8 cellular contexts compared by ENCODE assay signal in genomic region chr2:102736174-102736606, GRCh38. TPM values are rescaled to one million over a fixed set of nuclear protein-coding genes. Genes with fewer than 3 reads are reported as not detected.
DNase-seq lines count a peak whose midpoint lies in the region; ATAC-seq, FAIRE-seq and TF ChIP-seq lines count a peak whose summit lies in the region.

No MANE protein-coding gene starts in this region.

- H3K36me3 ChIP-seq in ACC112 (ENCODE audit: insufficient read depth, low read length), result no peaks in the 10 kb centered on the region
- H3K36me3 ChIP-seq in neuronal stem cell (replicated peaks in 1 of 2; ENCODE audit: control insufficient read depth in 2 of 2, insufficient read depth in 2 of 2, low read length in 2 of 2), result peaks cover 5 to 11% of the 10 kb centered on the region in 2 donors

- peak; percentile 46 for ATAC-seq in HG02763 (IDR thresholded peaks at IDR 0.05; ENCODE audit: unreplicated experiment)
- peak; percentile 75 for ATAC-seq in foreskin keratinocyte

- no peak for TF ChIP-seq CTCF in foreskin keratinocyte (conservative IDR thresholded peaks at IDR 0.05)

- no peak overlapping the region for H2BK12ac ChIP-seq in neuronal stem cell (ENCODE audit: low read length)

- peaks cover 2% of the 10 kb centered on the region for H3K79me1 ChIP-seq in neuronal stem cell (ENCODE audit: low read depth, low read length)

- no CpG with 5 or more reads among the region's 16 CpGs for WGBS in neuronal stem cell (ENCODE audit: extremely low coverage in 2 of 2, insufficient read length in 2 of 2, insufficient replicate concordance in 1 of 2), 2 donors

- peak; percentile 51 for FAIRE-seq in GM12892 (lab: Jason Lieb, UNC)

- no peaks in the 10 kb centered on the region for H3K27me3 ChIP-seq in ACC112 (ENCODE audit: insufficient read depth, low read length)
- no peaks in the 10 kb centered on the region for H3K27me3 ChIP-seq in foreskin keratinocyte
- no peaks in the 10 kb centered on the region for H3K27me3 ChIP-seq in neuronal stem cell (ENCODE audit: control insufficient read depth in 3 of 3, insufficient read depth in 3 of 3, low read depth in 1 of 3, low read length in 3 of 3)

- no peak overlapping the region for H2BK120ac ChIP-seq in neuronal stem cell (ENCODE audit: low read depth, low read length)

- peaks cover 22% of the 10 kb centered on the region for H3K4me1 Mint-ChIP-seq in activated CD4-positive, alpha-beta T cell treated with anti-CD3 and anti-CD28 coated beads, Interleukin-2, amount 10 ng/mL, durations not matched to agents 24 days and 14 days

- H2AFZ ChIP-seq in ACC112 (ENCODE audit: low read length, unreplicated experiment) (peak overlapping the region; percentile 99), neuronal stem cell (ENCODE audit: low read length) (peak overlapping the region; percentile 87)

- H3K4me2 ChIP-seq in neuronal stem cell (ENCODE audit: insufficient read depth, low read length, poor library complexity, severe bottlenecking), result peak overlapping the region; percentile 78

- H3K36me3 Mint-ChIP-seq in activated CD4-positive, alpha-beta T cell treated with anti-CD3 and anti-CD28 coated beads, Interleukin-2, amount 10 ng/mL, durations not matched to agents 24 days and 14 days (ENCODE audit: low read depth), result peaks cover 5% of the 10 kb centered on the region

- H3K79me2 ChIP-seq in ACC112 (ENCODE audit: control insufficient read depth, insufficient read depth, low read length, unreplicated experiment), result peaks cover 14% of the 10 kb centered on the region

- H3K27ac Mint-ChIP-seq in activated CD4-positive, alpha-beta T cell treated with anti-CD3 and anti-CD28 coated beads, Interleukin-2, amount 10 ng/mL, durations not matched to agents 24 days and 14 days, result peak overlapping the region; percentile 89

- intact Hi-C loops in activated CD4-positive, alpha-beta T cell treated with anti-CD3 and anti-CD28 coated beads, Interleukin-2, amount 10 ng/mL, durations not matched to agents 24 days and 14 days (cut with micrococcal nuclease), result loop anchor here (5.0 kb wide), 1 partner anchor 1734 kb away; the partner anchor contains the start of gene RPL31

- peak overlapping the region; percentile 88 for H3K4me3 Mint-ChIP-seq in activated CD4-positive, alpha-beta T cell treated with anti-CD3 and anti-CD28 coated beads, Interleukin-2, amount 10 ng/mL, durations not matched to agents 24 days and 14 days

- no peak for TF ChIP-seq POLR2A in GM12892 (IDR thresholded peaks at IDR 0.05; ENCODE audit: low read depth, low read length)

- H3K23ac ChIP-seq in neuronal stem cell (ENCODE audit: low read depth, low read length, poor library complexity), result peak overlapping the region; percentile 92

- H3K4me3 ChIP-seq in ACC112 (ENCODE audit: low read depth, low read length), result peak overlapping the region; percentile 88
- peak overlapping the region; percentile 63 to 89 for H3K4me3 ChIP-seq in neuronal stem cell (ENCODE audit: low read length in 2 of 2)

- H2AK5ac ChIP-seq in neuronal stem cell (ENCODE audit: low read depth, low read length), result no peak overlapping the region

- no peak overlapping the region for H4K91ac ChIP-seq in neuronal stem cell (ENCODE audit: low read depth, low read length, poor library complexity)

- H3K9ac ChIP-seq in neuronal stem cell (ENCODE audit: low read depth, low read length, poor library complexity), result peak overlapping the region; percentile 94

- H2BK15ac ChIP-seq in neuronal stem cell (ENCODE audit: low read length), result no peak overlapping the region

- no peak overlapping the region for H3K27ac ChIP-seq in ACC112 (ENCODE audit: low read depth, low read length)
- H3K27ac ChIP-seq in foreskin keratinocyte, result no peak overlapping the region
- no peak overlapping the region for H3K27ac ChIP-seq in neuronal stem cell (replicated peaks; ENCODE audit: low read length)

- H3K9me3 ChIP-seq in neuronal stem cell (replicated peaks in 1 of 2; ENCODE audit: control insufficient read depth in 2 of 2, insufficient read depth in 1 of 2, low read depth in 1 of 2, low read length in 2 of 2), result no peaks in the 10 kb centered on the region

- no peaks in the 10 kb centered on the region for H3K9me3 Mint-ChIP-seq in activated CD4-positive, alpha-beta T cell treated with anti-CD3 and anti-CD28 coated beads, Interleukin-2, amount 10 ng/mL, durations not matched to agents 24 days and 14 days

- peak overlapping the region; percentile 92 for H3K14ac ChIP-seq in neuronal stem cell (ENCODE audit: low read length)

- H3K4me1 ChIP-seq in ACC112 (ENCODE audit: control insufficient read depth, insufficient read depth, low read length, unreplicated experiment), result peaks cover 12% of the 10 kb centered on the region
- no peaks in the 10 kb centered on the region for H3K4me1 ChIP-seq in foreskin keratinocyte
- peaks cover 4 to 10% of the 10 kb centered on the region in 2 donors for H3K4me1 ChIP-seq in neuronal stem cell (ENCODE audit: control insufficient read depth in 2 of 2, insufficient read depth in 1 of 2, low read depth in 1 of 2, low read length in 2 of 2)

- H4K8ac ChIP-seq in neuronal stem cell (ENCODE audit: low read depth, low read length), result no peak overlapping the region

- peak overlapping the region; percentile 68 for H2BK5ac ChIP-seq in neuronal stem cell (ENCODE audit: low read length)

- H3K4ac ChIP-seq in neuronal stem cell (ENCODE audit: low read length), result peak overlapping the region; percentile 15

- peak overlapping the region; percentile 95 for H3K18ac ChIP-seq in neuronal stem cell (ENCODE audit: low read length)

- no peaks in the 10 kb centered on the region for H3K27me3 Mint-ChIP-seq in activated CD4-positive, alpha-beta T cell treated with anti-CD3 and anti-CD28 coated beads, Interleukin-2, amount 10 ng/mL, durations not matched to agents 24 days and 14 days

- DNase-seq in GM12892 (ENCODE audit: insufficient read length), result peak; percentile 39
- DNase-seq in NCI-H1105 (lab: John Stamatoyannopoulos, UW), result peak; percentile 38
- DNase-seq in activated CD4-positive, alpha-beta T cell treated with anti-CD3 and anti-CD28 coated beads, Interleukin-2, amount 10 ng/mL, durations not matched to agents 24 days and 14 days, result no peak
- DNase-seq in foreskin keratinocyte, result peak; percentile 21 to 53
- peak; percentile 5 for DNase-seq in neuronal stem cell (ENCODE audit: low spot score)
- no peak for DNase-seq in NCI-H2081 treated with DMSO at 0.1 percent for 48 hours (lab: John Stamatoyannopoulos, UW)

RNA-seq across cellular contexts. Expression of gene TMEM182, which starts 25.6 kb away (rescaled TPM):
- 3.3 TPM for polyA plus RNA-seq in GM12892 (2012; ENCODE audit: missing spikeins)
- 3.9 and 4.0 TPM in 2 replicates for total RNA-seq in activated CD4-positive, alpha-beta T cell treated with anti-CD3 and anti-CD28 coated beads, Interleukin-2, amount 10 ng/mL, durations not matched to agents 24 days and 14 days
- total RNA-seq in foreskin keratinocyte, result 2.9 and 3.4 TPM in 2 replicates
- polyA plus RNA-seq in foreskin keratinocyte, result 1.4 and 1.7 TPM in 2 replicates
- 5.9 TPM for polyA plus RNA-seq in neuronal stem cell (2013, experiment 1 of 2)
- 6.2 TPM for polyA plus RNA-seq in neuronal stem cell (2013, experiment 2 of 2)

Comparison
In these comparisons a context has a peak if more than half of its experiments do, and no peak if none do; other contexts are left out.
1. DNase-seq: peak in GM12892 (single experiment), NCI-H1105 (single experiment), foreskin keratinocyte (2 of 2) and neuronal stem cell (single experiment); none in activated CD4-positive, alpha-beta T cell treated with anti-CD3 and anti-CD28 coated beads, Interleukin-2, amount 10 ng/mL, durations not matched to agents 24 days and 14 days (single experiment) and NCI-H2081 treated with DMSO at 0.1 percent for 48 hours (single experiment).